ENCODE assay signal across 9 cellular contexts in the genomic region with DNA sequence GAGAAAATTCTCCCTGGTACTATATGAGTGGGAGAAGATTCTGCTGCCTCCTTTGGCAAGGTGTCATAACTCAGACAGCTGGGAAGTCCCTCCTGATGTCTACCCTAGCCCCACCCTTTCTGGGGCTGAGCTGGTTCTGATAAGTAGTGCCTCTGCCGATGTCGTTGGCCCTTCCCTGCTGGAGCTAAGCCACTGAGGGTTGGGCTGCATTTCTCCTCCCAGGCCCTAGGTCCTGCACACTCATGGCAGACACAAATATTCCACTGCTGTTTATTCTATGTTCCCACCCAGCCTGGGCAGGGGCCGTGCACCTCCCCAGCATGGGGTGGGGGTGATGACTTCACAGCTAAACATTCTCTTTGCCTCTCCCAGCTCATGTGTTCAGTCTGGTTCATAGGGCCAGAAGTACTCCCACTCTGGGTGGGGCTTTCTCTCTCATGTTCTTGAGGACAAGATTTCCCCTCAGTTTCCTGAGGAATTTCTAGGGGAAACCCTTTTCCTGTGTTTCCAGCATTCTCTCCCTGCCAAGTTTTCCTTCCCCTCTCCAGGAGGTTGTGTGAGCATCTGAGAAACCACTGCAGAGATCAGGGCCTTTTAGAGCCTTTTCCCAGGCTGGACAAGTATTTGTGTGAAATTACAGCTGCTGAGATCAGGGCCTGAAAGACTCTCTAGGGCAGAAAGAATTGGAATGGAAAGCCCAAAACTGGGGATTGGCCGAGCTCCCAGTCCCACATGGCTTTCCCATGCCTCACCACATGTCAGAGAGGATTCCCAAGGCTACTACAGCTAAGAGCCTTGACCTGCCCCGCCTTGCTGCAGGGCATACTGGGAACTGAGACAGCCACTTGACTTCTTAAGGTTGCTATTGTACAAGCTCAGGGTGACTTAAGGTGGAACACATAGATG.
DNase-seq lines count a peak whose midpoint lies in the region; ATAC-seq and TF ChIP-seq lines count a peak whose summit lies in the region.
"Had no signal": no experiment of that assay in that cellular context is flagged by ENCODE, and none has a peak within 500 bp of the region (broad histone marks: within the 10 kb centered on the region; RNA-seq: fewer than 3 reads in every experiment).

No MANE protein-coding gene starts in this region.

- POLR2A ChIA-PET in activated CD4-positive, alpha-beta T cell treated with anti-CD3 and anti-CD28 coated beads for 36 hours (lab: Charles Lee): interaction anchor here (0.6 to 1.4 kb wide), 3 partner anchors 11 to 67 kb away, joined by 3 to 4 read pairs (median 3); no protein-coding TSS in a partner anchor
- POLR2A ChIA-PET in activated CD4-positive, alpha-beta memory T cell treated with anti-CD3 and anti-CD28 coated beads, Interleukin-2, amount 10 ng/mL, durations not matched to agents 7 days and 5 days (lab: Charles Lee): interaction anchor here (0.5 to 2.1 kb wide), 5 partner anchors 11 to 71 kb away, joined by 3 to 8 read pairs (median 5); no protein-coding TSS in a partner anchor
- POLR2A ChIA-PET in HEK293T (lab: Yijun Ruan, JAX): no interaction called here

- H3K27ac Mint-ChIP-seq in activated CD4-positive, alpha-beta T cell treated with anti-CD3 and anti-CD28 coated beads for 36 hours: peak overlapping the region; percentile 56
- peak overlapping the region; percentile 5 for H3K27ac Mint-ChIP-seq in activated CD4-positive, alpha-beta memory T cell treated with anti-CD3 and anti-CD28 coated beads, Interleukin-2, amount 10 ng/mL, durations not matched to agents 7 days and 5 days
- H3K27ac Mint-ChIP-seq: activated B cell treated with CpG ODN at 0.5 μM for 24 hours had no signal

- H3K27me3 ChIP-seq in gastroesophageal sphincter: no peaks in the 10 kb centered on the region
- no peaks in the 10 kb centered on the region for H3K27me3 ChIP-seq in prostate gland (replicated peaks; ENCODE audit: insufficient read depth)

- no peaks in the 10 kb centered on the region for H3K27me3 Mint-ChIP-seq in activated CD4-positive, alpha-beta T cell treated with anti-CD3 and anti-CD28 coated beads for 36 hours
- no peaks in the 10 kb centered on the region for H3K27me3 Mint-ChIP-seq in activated CD4-positive, alpha-beta memory T cell treated with anti-CD3 and anti-CD28 coated beads, Interleukin-2, amount 10 ng/mL, durations not matched to agents 7 days and 5 days
- H3K27me3 Mint-ChIP-seq: activated B cell treated with CpG ODN at 0.5 μM for 24 hours had no signal

- H3K27ac ChIP-seq in gastroesophageal sphincter: peak overlapping the region; percentile 51 to 89 (median 86)
- H3K27ac ChIP-seq in prostate gland: peak overlapping the region; percentile 39 to 55

- ATAC-seq in activated CD4-positive, alpha-beta T cell treated with anti-CD3 and anti-CD28 coated beads for 36 hours: peak; percentile 80
- ATAC-seq in gastroesophageal sphincter: peak; percentile 91
- no peak for ATAC-seq in HG03571 (IDR thresholded peaks at IDR 0.05; ENCODE audit: unreplicated experiment)

- H3K36me3 ChIP-seq in gastroesophageal sphincter: peaks cover 0 to 8% of the 10 kb centered on the region in 2 donors
- no peaks in the 10 kb centered on the region for H3K36me3 ChIP-seq in prostate gland

- no peak for TF ChIP-seq EP300 in gastroesophageal sphincter (IDR thresholded peaks at IDR 0.05)

- no peaks in the 10 kb centered on the region for H3K9me3 ChIP-seq in gastroesophageal sphincter
- H3K9me3 ChIP-seq in prostate gland: no peaks in the 10 kb centered on the region

- no peaks in the 10 kb centered on the region for H3K9me3 Mint-ChIP-seq in activated CD4-positive, alpha-beta T cell treated with anti-CD3 and anti-CD28 coated beads for 36 hours (ENCODE audit: low read depth)
- H3K9me3 Mint-ChIP-seq in activated CD4-positive, alpha-beta memory T cell treated with anti-CD3 and anti-CD28 coated beads, Interleukin-2, amount 10 ng/mL, durations not matched to agents 7 days and 5 days: no peaks in the 10 kb centered on the region
- H3K9me3 Mint-ChIP-seq: activated B cell treated with CpG ODN at 0.5 μM for 24 hours had no signal

- WGBS in gastroesophageal sphincter (ENCODE audit: low coverage in 1 of 2), 2 donors: 9 to 17% methylated on average over 2 to 4 of the region's 5 CpGs
- 34% methylated on average over 5 of the region's 5 CpGs for WGBS in prostate gland

- DNase-seq in activated CD4-positive, alpha-beta T cell treated with anti-CD3 and anti-CD28 coated beads for 36 hours: peak; percentile 45
- no peak for DNase-seq in activated CD4-positive, alpha-beta T cell treated with anti-CD3 and anti-CD28 coated beads for 1 hour
- DNase-seq in activated CD4-positive, alpha-beta memory T cell treated with anti-CD3 and anti-CD28 coated beads, Interleukin-2, amount 10 ng/mL, durations not matched to agents 7 days and 5 days: no peak
- DNase-seq in prostate gland (ENCODE audit: low spot score): peak; percentile 8
- DNase-seq in HEK293T (ENCODE audit: extremely low spot score): no peak
- no peak for DNase-seq in NCI-H774 (lab: John Stamatoyannopoulos, UW)
- DNase-seq: activated B cell treated with CpG ODN at 0.5 μM for 24 hours had no signal

- no peaks in the 10 kb centered on the region for H3K36me3 Mint-ChIP-seq in activated CD4-positive, alpha-beta T cell treated with anti-CD3 and anti-CD28 coated beads for 36 hours (ENCODE audit: low read depth)
- peaks cover 55% of the 10 kb centered on the region for H3K36me3 Mint-ChIP-seq in activated CD4-positive, alpha-beta memory T cell treated with anti-CD3 and anti-CD28 coated beads, Interleukin-2, amount 10 ng/mL, durations not matched to agents 7 days and 5 days (ENCODE audit: low read depth)

- H3K4me1 Mint-ChIP-seq in activated CD4-positive, alpha-beta T cell treated with anti-CD3 and anti-CD28 coated beads for 36 hours: peaks cover 33% of the 10 kb centered on the region
- peaks cover 56% of the 10 kb centered on the region for H3K4me1 Mint-ChIP-seq in activated CD4-positive, alpha-beta memory T cell treated with anti-CD3 and anti-CD28 coated beads, Interleukin-2, amount 10 ng/mL, durations not matched to agents 7 days and 5 days
- H3K4me1 Mint-ChIP-seq: activated B cell treated with CpG ODN at 0.5 μM for 24 hours had no signal

- H3K4me3 ChIP-seq in gastroesophageal sphincter (no peak overlapping the region), prostate gland (no peak overlapping the region)

- peaks cover 28 to 99% (median 74%) of the 10 kb centered on the region in 3 donors for H3K4me1 ChIP-seq in gastroesophageal sphincter
- H3K4me1 ChIP-seq in prostate gland (replicated peaks): no peaks in the 10 kb centered on the region

- TF ChIP-seq CTCF in gastroesophageal sphincter (IDR thresholded peaks at IDR 0.05): peak in 2 of 4 experiments; percentile 34 to 39
- peak in 1 of 4 experiments; percentile 12 for TF ChIP-seq CTCF in prostate gland (IDR thresholded peaks at IDR 0.05)

- intact Hi-C loops in activated CD4-positive, alpha-beta T cell treated with anti-CD3 and anti-CD28 coated beads for 36 hours (cut with DNase I, micrococcal nuclease): no loop called here
- intact Hi-C loops in prostate gland (cut with DNase I): loop anchor here (2.0 kb wide), 1 partner anchor 66 kb away; the partner anchor contains the start of gene ATP2B4

- no peak for TF ChIP-seq POLR2A in gastroesophageal sphincter (IDR thresholded peaks at IDR 0.05)
- no peak for TF ChIP-seq POLR2A in prostate gland (IDR thresholded peaks at IDR 0.05)

- CTCF ChIA-PET in activated CD4-positive, alpha-beta T cell treated with anti-CD3 and anti-CD28 coated beads for 36 hours (lab: Charles Lee): interaction anchor here (0.6 to 3.2 kb wide), 8 partner anchors 8 to 838 kb away, joined by 3 to 29 read pairs (median 4); partner anchors contain the start of gene ATP2B4
- CTCF ChIA-PET in activated CD4-positive, alpha-beta memory T cell treated with anti-CD3 and anti-CD28 coated beads, Interleukin-2, amount 10 ng/mL, durations not matched to agents 7 days and 5 days (lab: Charles Lee): interaction anchor here (0.6 to 2.5 kb wide), 4 partner anchors 9 to 189 kb away, joined by 3 to 9 read pairs (median 6); no protein-coding TSS in a partner anchor
- CTCF ChIA-PET in HEK293T (lab: Yijun Ruan, JAX): interaction anchor here (0.9 to 1.5 kb wide), 2 partner anchors 66 to 188 kb away, joined by 5 read pairs; partner anchors contain the start of gene ATP2B4

- H3K4me3 Mint-ChIP-seq in activated CD4-positive, alpha-beta T cell treated with anti-CD3 and anti-CD28 coated beads for 36 hours: peak overlapping the region; percentile 16
- H3K4me3 Mint-ChIP-seq in activated CD4-positive, alpha-beta memory T cell treated with anti-CD3 and anti-CD28 coated beads, Interleukin-2, amount 10 ng/mL, durations not matched to agents 7 days and 5 days: no peak overlapping the region
- H3K4me3 Mint-ChIP-seq: activated B cell treated with CpG ODN at 0.5 μM for 24 hours had no signal

TF ChIP-seq in HEK293T, 16 proteins besides CTCF, POLR2A, EP300 and RAD21:
- no peak for TF ChIP-seq NFRKB (IDR thresholded peaks at IDR 0.05)
- no peak for TF ChIP-seq ZNF384 (IDR thresholded peaks at IDR 0.05)
- no peak for TF ChIP-seq TARDBP (IDR thresholded peaks at IDR 0.05)
- no peak for TF ChIP-seq FOXM1 (IDR thresholded peaks at IDR 0.05; ENCODE audit: borderline replicate concordance)

Comparison
In these comparisons a context has a peak if more than half of its experiments do, and no peak if none do; other contexts are left out.
1. DNase-seq: peak in activated CD4-positive, alpha-beta T cell treated with anti-CD3 and anti-CD28 coated beads for 36 hours (single experiment) and prostate gland (single experiment); none in activated CD4-positive, alpha-beta T cell treated with anti-CD3 and anti-CD28 coated beads for 1 hour (single experiment), activated CD4-positive, alpha-beta memory T cell treated with anti-CD3 and anti-CD28 coated beads, Interleukin-2, amount 10 ng/mL, durations not matched to agents 7 days and 5 days (single experiment), HEK293T (single experiment) and NCI-H774 (single experiment).